8 cellular contexts compared by ENCODE assay signal in the genomic region with DNA sequence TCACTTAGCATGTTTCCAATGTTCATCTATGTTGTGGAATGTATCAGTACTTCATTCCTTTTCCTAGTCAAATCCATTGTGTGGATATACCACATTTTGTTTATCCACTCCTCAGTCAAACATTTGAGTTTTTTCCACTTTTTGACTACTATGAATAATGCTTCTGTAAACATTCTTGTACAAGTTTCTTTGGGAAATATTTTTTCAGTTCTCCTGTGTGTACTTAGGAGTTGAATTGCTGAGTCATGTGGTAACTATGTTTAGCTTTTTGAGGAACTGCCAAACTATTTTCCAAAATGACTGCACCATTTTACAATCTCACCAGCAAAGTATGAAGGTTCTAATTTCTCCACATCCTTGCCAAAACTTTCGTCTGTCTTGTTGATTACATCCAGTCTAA.
DNase-seq lines count a peak whose midpoint lies in the region; ATAC-seq and TF ChIP-seq lines count a peak whose summit lies in the region.

No MANE protein-coding gene starts in this region.

- H4K20me1 ChIP-seq in smooth muscle cell (ENCODE audit: low read depth): no peaks in the 10 kb centered on the region

- no peak for TF ChIP-seq CTCF in HEK293 (tag by site-specific recombination; IDR thresholded peaks at IDR 0.05)
- TF ChIP-seq CTCF in adrenal gland (IDR thresholded peaks at IDR 0.05): no peak
- TF ChIP-seq CTCF in left ventricle myocardium inferior (IDR thresholded peaks at IDR 0.05; ENCODE audit: borderline replicate concordance): no peak
- TF ChIP-seq CTCF in smooth muscle cell (IDR thresholded peaks at IDR 0.05; ENCODE audit: borderline replicate concordance, insufficient read depth, poor library complexity, severe bottlenecking): no peak
- TF ChIP-seq CTCF in ovary (IDR thresholded peaks at IDR 0.05): no peak

- no peak overlapping the region for H2AFZ ChIP-seq in smooth muscle cell (ENCODE audit: low read depth)

- H3F3A ChIP-seq in smooth muscle cell (ENCODE audit: low read depth): peaks cover 8% of the 10 kb centered on the region

- no peaks in the 10 kb centered on the region for H3K27me3 Mint-ChIP-seq in stimulated activated naive CD8-positive, alpha-beta T cell treated with anti-CD3 and anti-CD28 coated beads, Interleukin-15, amount 100 ng/mL, for 72 hours

- TF ChIP-seq POLR2A in adrenal gland (IDR thresholded peaks at IDR 0.05) (peak in 1 of 2 donors; percentile 34), ovary (IDR thresholded peaks at IDR 0.05) (no peak)

- POLR2A ChIA-PET in HEK293 (lab: Yijun Ruan, JAX): no interaction called here

- H3K27me3 ChIP-seq in adrenal gland: no peaks in the 10 kb centered on the region
- H3K27me3 ChIP-seq in left ventricle myocardium inferior (ENCODE audit: low read depth): no peaks in the 10 kb centered on the region
- no peaks in the 10 kb centered on the region for H3K27me3 ChIP-seq in smooth muscle cell (ENCODE audit: low read depth)
- H3K27me3 ChIP-seq in ovary: no peaks in the 10 kb centered on the region

- H3K4me1 Mint-ChIP-seq in stimulated activated naive CD8-positive, alpha-beta T cell treated with anti-CD3 and anti-CD28 coated beads, Interleukin-15, amount 100 ng/mL, for 72 hours: no peaks in the 10 kb centered on the region

- 0 to 6% (median 1%) methylated on average over 1 of the region's 1 CpG for WGBS in adrenal gland, 4 donors
- 0% methylated on average over 1 of the region's 1 CpG for whole genome bisulfite sequencing in smooth muscle cell (ENCODE audit: low lambda C conversion rate)
- 0 to 2% (median 0%) methylated on average over 1 of the region's 1 CpG for WGBS in ovary, 3 donors

- no peak overlapping the region for H3K4me3 Mint-ChIP-seq in stimulated activated naive CD8-positive, alpha-beta T cell treated with anti-CD3 and anti-CD28 coated beads, Interleukin-15, amount 100 ng/mL, for 72 hours

- no peaks in the 10 kb centered on the region for H3K9me3 Mint-ChIP-seq in stimulated activated naive CD8-positive, alpha-beta T cell treated with anti-CD3 and anti-CD28 coated beads, Interleukin-15, amount 100 ng/mL, for 72 hours

- no peaks in the 10 kb centered on the region for H3K79me2 ChIP-seq in smooth muscle cell (ENCODE audit: low read depth)

- DNase-seq in adrenal gland (no peak), left ventricle myocardium inferior (no peak), smooth muscle cell (lab: John Stamatoyannopoulos, UW; ENCODE audit: unreplicated experiment) (no peak), NCI-H1417 (lab: John Stamatoyannopoulos, UW) (no peak), ovary (no peak), NCI-H187 treated with DMSO at 0.1 percent for 48 hours (lab: John Stamatoyannopoulos, UW) (no peak)
- DNase-seq in stimulated activated naive CD8-positive, alpha-beta T cell treated with anti-CD3 and anti-CD28 coated beads, Interleukin-15, amount 100 ng/mL, for 72 hours: no peak

- CTCF ChIA-PET in HEK293 (lab: Yijun Ruan, JAX): interaction anchor here (0.9 to 1.7 kb wide), 2 partner anchors 9 to 473 kb away, joined by 3 read pairs; no protein-coding TSS in a partner anchor

- H3K4me3 ChIP-seq in HEK293 (ENCODE audit: low read depth, low read length) (no peak overlapping the region), adrenal gland (peak overlapping the region in 1 of 4 donors; percentile 27), left ventricle myocardium inferior (no peak overlapping the region), smooth muscle cell (no peak overlapping the region), ovary (no peak overlapping the region)

- no peak for ATAC-seq in stimulated activated naive CD8-positive, alpha-beta T cell treated with anti-CD3 and anti-CD28 coated beads, Interleukin-15, amount 100 ng/mL, for 72 hours

- H3K9ac ChIP-seq in smooth muscle cell (ENCODE audit: low read depth): no peak overlapping the region

- H3K36me3 ChIP-seq in HEK293 (ENCODE audit: control insufficient read depth in 2 of 2, insufficient read depth in 1 of 2, low read length in 2 of 2): no peaks in the 10 kb centered on the region
- H3K36me3 ChIP-seq in adrenal gland (replicated peaks in 1 of 2): no peaks in the 10 kb centered on the region
- no peaks in the 10 kb centered on the region for H3K36me3 ChIP-seq in left ventricle myocardium inferior
- H3K36me3 ChIP-seq in smooth muscle cell (ENCODE audit: low read depth): no peaks in the 10 kb centered on the region
- no peaks in the 10 kb centered on the region for H3K36me3 ChIP-seq in ovary

- H3K4me1 ChIP-seq in HEK293 (ENCODE audit: control insufficient read depth, insufficient read depth, low read length) (no peaks in the 10 kb centered on the region), adrenal gland (replicated peaks in 1 of 2) (peaks cover 14 to 32% of the 10 kb centered on the region in 2 donors), left ventricle myocardium inferior (peaks cover 20% of the 10 kb centered on the region), smooth muscle cell (ENCODE audit: low read depth) (no peaks in the 10 kb centered on the region), ovary (ENCODE audit: insufficient read depth) (peaks cover 2% of the 10 kb centered on the region)

- intact Hi-C loops in adrenal gland (cut with DNase I) (no loop called here), left ventricle myocardium inferior (cut with micrococcal nuclease) (no loop called here), ovary (cut with DNase I) (no loop called here)

- H3K27ac ChIP-seq in HEK293 (ENCODE audit: extremely low read depth, low read depth, low read length) (no peak overlapping the region), adrenal gland (peak overlapping the region; percentile 15 to 86 (median 63)), left ventricle myocardium inferior (replicated peaks) (peak overlapping the region; percentile 72), smooth muscle cell (ENCODE audit: low read depth) (peak overlapping the region; percentile 70), ovary (no peak overlapping the region)

- H3K27ac Mint-ChIP-seq in stimulated activated naive CD8-positive, alpha-beta T cell treated with anti-CD3 and anti-CD28 coated beads, Interleukin-15, amount 100 ng/mL, for 72 hours: peak overlapping the region in 1 of 2 donors; percentile 28

- H3K4me2 ChIP-seq in smooth muscle cell: peak overlapping the region; percentile 33

- no peak for TF ChIP-seq EP300 in ovary (IDR thresholded peaks at IDR 0.05)

- H3K9me3 ChIP-seq in HEK293 (ENCODE audit: control insufficient read depth, insufficient read depth, low read depth, low read length): no peaks in the 10 kb centered on the region
- peaks cover 0 to 5% (median 0%) of the 10 kb centered on the region in 3 donors for H3K9me3 ChIP-seq in adrenal gland (replicated peaks in 1 of 3)
- H3K9me3 ChIP-seq in left ventricle myocardium inferior (replicated peaks): peaks cover 7% of the 10 kb centered on the region
- H3K9me3 ChIP-seq in smooth muscle cell (replicated peaks; ENCODE audit: low read depth): no peaks in the 10 kb centered on the region
- no peaks in the 10 kb centered on the region for H3K9me3 ChIP-seq in ovary

TF ChIP-seq in HEK293, 187 proteins besides CTCF, POLR2A, EP300 and RAD21 (continues in another document):
- TF ChIP-seq PRDM1 (tag by site-specific recombination; IDR thresholded peaks at IDR 0.05) (peak; percentile 47), SP7 (tag by site-specific recombination; IDR thresholded peaks at IDR 0.05) (no peak)
- TF ChIP-seq, protein P1, sequence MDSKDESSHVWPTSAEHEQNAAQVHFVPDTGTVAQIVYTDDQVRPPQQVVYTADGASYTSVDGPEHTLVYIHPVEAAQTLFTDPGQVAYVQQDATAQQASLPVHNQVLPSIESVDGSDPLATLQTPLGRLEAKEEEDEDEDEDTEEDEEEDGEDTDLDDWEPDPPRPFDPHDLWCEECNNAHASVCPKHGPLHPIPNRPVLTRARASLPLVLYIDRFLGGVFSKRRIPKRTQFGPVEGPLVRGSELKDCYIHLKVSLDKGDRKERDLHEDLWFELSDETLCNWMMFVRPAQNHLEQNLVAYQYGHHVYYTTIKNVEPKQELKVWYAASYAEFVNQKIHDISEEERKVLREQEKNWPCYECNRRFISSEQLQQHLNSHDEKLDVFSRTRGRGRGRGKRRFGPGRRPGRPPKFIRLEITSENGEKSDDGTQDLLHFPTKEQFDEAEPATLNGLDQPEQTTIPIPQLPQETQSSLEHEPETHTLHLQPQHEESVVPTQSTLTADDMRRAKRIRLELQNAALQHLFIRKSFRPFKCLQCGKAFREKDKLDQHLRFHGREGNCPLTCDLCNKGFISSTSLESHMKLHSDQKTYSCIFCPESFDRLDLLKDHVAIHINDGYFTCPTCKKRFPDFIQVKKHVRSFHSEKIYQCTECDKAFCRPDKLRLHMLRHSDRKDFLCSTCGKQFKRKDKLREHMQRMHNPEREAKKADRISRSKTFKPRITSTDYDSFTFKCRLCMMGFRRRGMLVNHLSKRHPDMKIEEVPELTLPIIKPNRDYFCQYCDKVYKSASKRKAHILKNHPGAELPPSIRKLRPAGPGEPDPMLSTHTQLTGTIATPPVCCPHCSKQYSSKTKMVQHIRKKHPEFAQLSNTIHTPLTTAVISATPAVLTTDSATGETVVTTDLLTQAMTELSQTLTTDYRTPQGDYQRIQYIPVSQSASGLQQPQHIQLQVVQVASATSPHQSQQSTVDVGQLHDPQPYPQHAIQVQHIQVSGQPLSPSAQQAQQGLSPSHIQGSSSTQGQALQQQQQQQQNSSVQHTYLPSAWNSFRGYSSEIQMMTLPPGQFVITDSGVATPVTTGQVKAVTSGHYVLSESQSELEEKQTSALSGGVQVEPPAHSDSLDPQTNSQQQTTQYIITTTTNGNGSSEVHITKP (tag by site-specific recombination; IDR thresholded peaks at IDR 0.05): 0 out of 2 replicates have a peak, but pooled peaks have one; percentile 12
- TF ChIP-seq, protein P2, sequence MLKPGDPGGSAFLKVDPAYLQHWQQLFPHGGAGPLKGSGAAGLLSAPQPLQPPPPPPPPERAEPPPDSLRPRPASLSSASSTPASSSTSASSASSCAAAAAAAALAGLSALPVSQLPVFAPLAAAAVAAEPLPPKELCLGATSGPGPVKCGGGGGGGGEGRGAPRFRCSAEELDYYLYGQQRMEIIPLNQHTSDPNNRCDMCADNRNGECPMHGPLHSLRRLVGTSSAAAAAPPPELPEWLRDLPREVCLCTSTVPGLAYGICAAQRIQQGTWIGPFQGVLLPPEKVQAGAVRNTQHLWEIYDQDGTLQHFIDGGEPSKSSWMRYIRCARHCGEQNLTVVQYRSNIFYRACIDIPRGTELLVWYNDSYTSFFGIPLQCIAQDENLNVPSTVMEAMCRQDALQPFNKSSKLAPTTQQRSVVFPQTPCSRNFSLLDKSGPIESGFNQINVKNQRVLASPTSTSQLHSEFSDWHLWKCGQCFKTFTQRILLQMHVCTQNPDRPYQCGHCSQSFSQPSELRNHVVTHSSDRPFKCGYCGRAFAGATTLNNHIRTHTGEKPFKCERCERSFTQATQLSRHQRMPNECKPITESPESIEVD (tag by site-specific recombination; IDR thresholded peaks at IDR 0.05): peak; percentile 88

Comparison
In these comparisons a context has a peak if more than half of its experiments do, and no peak if none do; other contexts are left out.
1. H3K27ac ChIP-seq: peak in adrenal gland (5 of 5), left ventricle myocardium inferior (single experiment) and smooth muscle cell (single experiment); none in HEK293 (single experiment) and ovary (0 of 2).